Comparison of ENCODE assay signal across 23 cellular contexts in genomic region chr5:119896851-119897536, GRCh38.
"Had no signal": no experiment of that assay in that cellular context is flagged by ENCODE, and none has a peak within 500 bp of the region (broad histone marks: within the 10 kb centered on the region; RNA-seq: fewer than 3 reads in every experiment).

No MANE protein-coding gene starts in this region.

- ATAC-seq: effector memory CD8-positive, alpha-beta T cell; gastroesophageal sphincter; left cardiac atrium; left ventricle myocardium superior; naive thymus-derived CD4-positive, alpha-beta T cell; stimulated activated naive CD8-positive, alpha-beta T cell treated with anti-CD3 and anti-CD28 coated beads, Interleukin-15, Interleukin-2, amounts not matched to agents 100 U/mL and 50 U/mL, for 24 hours; upper lobe of right lung had no signal

- H3K9me3 ChIP-seq: esophagus squamous epithelium, gastroesophageal sphincter, right atrium auricular region, sigmoid colon, tibial artery, upper lobe of right lung, vagina had no signal

- H3K9me3 Mint-ChIP-seq: dendritic cell treated with granulocyte-macrophage colony-stimulating factor and Interleukin-4, amounts not matched to agents 40 ng/mL and 50 ng/mL, for 4 days; nephron progenitor cell had no signal

- H3K27me3 ChIP-seq: esophagus squamous epithelium, gastroesophageal sphincter, right atrium auricular region, sigmoid colon, tibial artery, upper lobe of right lung, vagina had no signal

- H3K27ac ChIP-seq: esophagus squamous epithelium, gastroesophageal sphincter, right atrium auricular region, sigmoid colon, skin epidermis, tibial artery, upper lobe of right lung, vagina had no signal

- DNase-seq: effector memory CD8-positive, alpha-beta T cell; esophagus squamous epithelium; foreskin fibroblast; glutamatergic neuron; kidney; left cardiac atrium; left ventricle myocardium superior; mesenchymal stem cell; naive thymus-derived CD4-positive, alpha-beta T cell; nephron progenitor cell; posterior cingulate gyrus; sigmoid colon; stimulated activated CD4-positive, alpha-beta T cell treated with anti-CD3 and anti-CD28 coated beads, Interleukin-12 subunit alpha, Interleukin-12 subunit beta, amount 100 ng/mL, for 4 hours; stimulated activated CD4-positive, alpha-beta T cell treated with anti-CD3 and anti-CD28 coated beads, Interleukin-2, amount 100 ng/mL, for 48 hours; stimulated activated naive CD8-positive, alpha-beta T cell treated with anti-CD3 and anti-CD28 coated beads, Interleukin-15, Interleukin-2, amounts not matched to agents 100 U/mL and 50 U/mL, for 24 hours; tibial artery; upper lobe of right lung had no signal

- H3K4me3 Mint-ChIP-seq: dendritic cell treated with granulocyte-macrophage colony-stimulating factor and Interleukin-4, amounts not matched to agents 40 ng/mL and 50 ng/mL, for 4 days; effector memory CD8-positive, alpha-beta T cell; naive thymus-derived CD4-positive, alpha-beta T cell; nephron progenitor cell had no signal

- H3K4me3 ChIP-seq: esophagus squamous epithelium, gastroesophageal sphincter, lung, right atrium auricular region, sigmoid colon, skin epidermis, tibial artery, upper lobe of right lung, vagina had no signal

- H3K36me3 ChIP-seq: esophagus squamous epithelium, gastroesophageal sphincter, right atrium auricular region, sigmoid colon, tibial artery, upper lobe of right lung, vagina had no signal

- H3K4me1 ChIP-seq: esophagus squamous epithelium, gastroesophageal sphincter, right atrium auricular region, sigmoid colon, tibial artery, upper lobe of right lung, vagina had no signal

- H3K27ac Mint-ChIP-seq: dendritic cell treated with granulocyte-macrophage colony-stimulating factor and Interleukin-4, amounts not matched to agents 40 ng/mL and 50 ng/mL, for 4 days; effector memory CD8-positive, alpha-beta T cell; naive thymus-derived CD4-positive, alpha-beta T cell; nephron progenitor cell had no signal

- H3K27me3 Mint-ChIP-seq: dendritic cell treated with granulocyte-macrophage colony-stimulating factor and Interleukin-4, amounts not matched to agents 40 ng/mL and 50 ng/mL, for 4 days; effector memory CD8-positive, alpha-beta T cell; naive thymus-derived CD4-positive, alpha-beta T cell had no signal

- H3K36me3 Mint-ChIP-seq: naive thymus-derived CD4-positive, alpha-beta T cell had no signal
